Comparison of ENCODE assay signal across 16 cellular contexts in the genomic region with DNA sequence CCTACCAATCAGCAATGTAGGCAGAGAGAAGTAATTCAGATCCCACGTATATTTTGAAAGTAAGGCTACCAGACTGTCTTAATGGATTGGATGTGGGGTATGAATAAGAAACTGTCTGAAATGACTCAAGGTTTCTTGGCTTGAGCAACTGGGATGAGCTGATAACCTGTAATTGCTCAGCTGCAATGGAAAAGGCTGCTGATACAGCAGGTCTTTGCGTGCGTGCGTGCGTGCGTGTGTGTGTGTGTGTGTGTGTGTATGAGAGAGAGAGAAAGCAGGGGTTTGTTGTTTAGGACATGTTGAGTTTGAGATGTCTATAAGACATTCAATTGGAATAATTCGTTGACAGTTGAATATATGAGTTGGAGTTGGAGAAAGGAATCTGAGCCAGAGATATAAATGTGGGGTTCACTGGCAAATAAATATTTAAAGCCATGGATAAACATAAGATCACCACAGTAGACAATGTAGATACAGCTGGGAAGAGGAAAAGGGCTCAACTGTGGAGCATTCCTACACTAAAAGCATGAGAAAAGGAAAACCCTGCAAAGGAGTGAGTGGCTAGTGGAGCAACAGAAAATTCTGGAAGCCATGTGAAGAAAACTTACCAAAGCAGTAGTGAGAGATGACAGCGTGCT.
A peak's percentile ranks its signal among the peaks of the same experiment; 100 is the strongest.
DNase-seq lines count a peak whose midpoint lies in the region; ATAC-seq, FAIRE-seq and TF ChIP-seq lines count a peak whose summit lies in the region.
"Had no signal": no experiment of that assay in that cellular context is flagged by ENCODE, and none has a peak within 500 bp of the region (broad histone marks: within the 10 kb centered on the region; RNA-seq: fewer than 3 reads in every experiment).

No MANE protein-coding gene starts in this region.

- H3K27me3 Mint-ChIP-seq in mesothelial cell of epicardium (ENCODE audit: low read depth) = no peaks in the 10 kb centered on the region

- ATAC-seq in HG02852 (IDR thresholded peaks at IDR 0.05; ENCODE audit: unreplicated experiment) = no peak
- ATAC-seq: HCT116 had no signal

- H3K27me3 ChIP-seq in bronchial epithelial cell (ENCODE audit: control insufficient read depth, insufficient read depth, low read length) = no peaks in the 10 kb centered on the region
- no peaks in the 10 kb centered on the region for H3K27me3 ChIP-seq in BE2C
- H3K27me3 ChIP-seq: BLaER1 treated with 17β-estradiol and CSF1 and Interleukin-3, amounts not matched to agents 10 nM and 100 nM; tibial artery had no signal

- no peaks in the 10 kb centered on the region for H3K36me3 ChIP-seq in bronchial epithelial cell (ENCODE audit: control insufficient read depth, insufficient read depth, low read length)
- H3K36me3 ChIP-seq in BE2C = no peaks in the 10 kb centered on the region

- no peak overlapping the region for H3K4me3 Mint-ChIP-seq in mesothelial cell of epicardium

- H3K9me3 ChIP-seq in BE2C = no peaks in the 10 kb centered on the region
- H3K9me3 ChIP-seq: tibial artery had no signal

- no peak overlapping the region for H3K27ac Mint-ChIP-seq in mesothelial cell of epicardium

- H3K4me1 ChIP-seq in BE2C = no peaks in the 10 kb centered on the region
- H3K4me1 ChIP-seq: tibial artery had no signal

- no peaks in the 10 kb centered on the region for H3K4me1 Mint-ChIP-seq in mesothelial cell of epicardium

- no peak for FAIRE-seq in bronchial epithelial cell (lab: Jason Lieb, UNC)
- FAIRE-seq: frontal cortex had no signal

- peaks cover 4% of the 10 kb centered on the region for H3K9me3 Mint-ChIP-seq in mesothelial cell of epicardium

- DNase-seq in HCEC 1CT = peak; percentile 9
- DNase-seq in OCI-M2 (lab: John Stamatoyannopoulos, UW; ENCODE audit: unreplicated experiment) = peak; percentile 21
- DNase-seq in bronchial epithelial cell (ENCODE audit: low read depth) = peak; percentile 55
- peak; percentile 20 for DNase-seq in stimulated activated CD4-positive, alpha-beta T cell treated with anti-CD3 and anti-CD28 coated beads, Interleukin-12 subunit alpha, Interleukin-12 subunit beta, amount 100 ng/mL, for 4 hours
- no peak for DNase-seq in BE2C
- DNase-seq in mesothelial cell of epicardium (ENCODE audit: low spot score in 2 of 2, unreplicated experiment in 2 of 2) = no peak
- DNase-seq: activated gamma-delta T cell treated with Interleukin-2 at 50 U/mL for 16 hours; DMS79; effector memory CD4-positive, alpha-beta T cell; KBM-7; NCI-H2227 treated with DMSO at 0.1 percent for 48 hours; tibial artery had no signal

- H3K36me3 Mint-ChIP-seq in mesothelial cell of epicardium = peaks cover 4% of the 10 kb centered on the region

- no peak overlapping the region for H3K4me3 ChIP-seq in bronchial epithelial cell (ENCODE audit: low read depth, low read length)
- no peak overlapping the region for H3K4me3 ChIP-seq in BE2C (ENCODE audit: low read depth, low read length)
- H3K4me3 ChIP-seq: BLaER1 treated with 17β-estradiol and CSF1 and Interleukin-3, amounts not matched to agents 10 nM and 100 nM; tibial artery had no signal

- no peak for TF ChIP-seq CTCF in bronchial epithelial cell (IDR thresholded peaks at IDR 0.05; ENCODE audit: insufficient read depth, low read length, severe bottlenecking)
- no peak for TF ChIP-seq CTCF in BE2C (IDR thresholded peaks at IDR 0.05; ENCODE audit: low read depth, low read length)
- no peak for TF ChIP-seq CTCF in mesothelial cell of epicardium (IDR thresholded peaks at IDR 0.05; ENCODE audit: unreplicated experiment)

Comparison
In these comparisons a context has a peak if more than half of its experiments do, and no peak if none do; other contexts are left out.
1. DNase-seq: peak in HCEC 1CT (single experiment), OCI-M2 (single experiment), bronchial epithelial cell (single experiment) and stimulated activated CD4-positive, alpha-beta T cell treated with anti-CD3 and anti-CD28 coated beads, Interleukin-12 subunit alpha, Interleukin-12 subunit beta, amount 100 ng/mL, for 4 hours (single experiment); none in BE2C (single experiment) and mesothelial cell of epicardium (0 of 2).